20 cellular contexts compared by ENCODE assay signal in genomic region chr6:3512832-3513231, GRCh38. TPM values are rescaled to one million over a fixed set of nuclear protein-coding genes. Genes with fewer than 3 reads are reported as not detected.
DNase-seq lines count a peak whose midpoint lies in the region; ATAC-seq, FAIRE-seq and TF ChIP-seq lines count a peak whose summit lies in the region.
"Had no signal": no experiment of that assay in that cellular context is flagged by ENCODE, and none has a peak within 500 bp of the region (broad histone marks: within the 10 kb centered on the region; RNA-seq: fewer than 3 reads in every experiment).

No MANE protein-coding gene starts in this region.

- no peak for ATAC-seq in HG03045 (IDR thresholded peaks at IDR 0.05; ENCODE audit: unreplicated experiment)
- ATAC-seq: A549 had no signal

- H3K36me3 ChIP-seq in mammary epithelial cell (ENCODE audit: insufficient read depth, low read length) (no peaks in the 10 kb centered on the region), H1 (ENCODE audit: control insufficient read depth in 2 of 4, insufficient read depth in 4 of 4, low read length in 3 of 4) (no peaks in the 10 kb centered on the region), trophoblast cell (ENCODE audit: control insufficient read depth in 1 of 2, insufficient read depth in 2 of 2, low read length in 2 of 2) (no peaks in the 10 kb centered on the region)

- H3K79me1 ChIP-seq in H1 (ENCODE audit: low read depth, low read length) (no peaks in the 10 kb centered on the region), trophoblast cell (ENCODE audit: low read length) (peaks cover 16% of the 10 kb centered on the region)

- H2AK5ac ChIP-seq in H1 (ENCODE audit: low read depth, low read length) (no peak overlapping the region), trophoblast cell (ENCODE audit: low read length) (no peak overlapping the region)

- H2BK5ac ChIP-seq in H1 (ENCODE audit: low read depth, low read length) (no peak overlapping the region), trophoblast cell (ENCODE audit: low read depth, low read length, poor library complexity) (no peak overlapping the region)

- H2BK12ac ChIP-seq in H1 (ENCODE audit: low read depth, low read length) (no peak overlapping the region), trophoblast cell (ENCODE audit: low read length) (no peak overlapping the region)

- H3K27ac ChIP-seq in mammary epithelial cell (ENCODE audit: insufficient read depth, low read depth, low read length): no peak overlapping the region
- no peak overlapping the region for H3K27ac ChIP-seq in H1 (ENCODE audit: low read depth, low read length)
- H3K27ac ChIP-seq in trophoblast cell (ENCODE audit: low read depth, low read length): no peak overlapping the region
- H3K27ac ChIP-seq: A549 had no signal

- TF ChIP-seq POLR2A in H1 (IDR thresholded peaks at IDR 0.05; ENCODE audit: control extremely low read depth in 1 of 2, low read depth in 2 of 2, low read length in 2 of 2): no peak

- H4K91ac ChIP-seq in H1 (replicated peaks; ENCODE audit: insufficient read length, low read length) (no peak overlapping the region), trophoblast cell (ENCODE audit: low read depth, low read length) (peak overlapping the region; percentile 40)

- no peak overlapping the region for H4K5ac ChIP-seq in H1 (ENCODE audit: insufficient read length, low read depth, low read length)

- in situ Hi-C loops in T47D (cut with HindIII; ENCODE audit: low pct_unique_long_range_greater_than_20kb, low sequenced_read_pairs) (no loop called here), mammary epithelial cell (cut with MboI; ENCODE audit: low sequenced_read_pairs in 2 of 2) (no loop called here)

- H2BK20ac ChIP-seq in H1 (ENCODE audit: low read length): 0 out of 2 replicates have a peak overlapping the region, but pooled peaks have one; percentile 56

- dilution Hi-C loops in mammary epithelial cell (cut with HindIII; ENCODE audit: low sequenced_read_pairs): no loop called here

- no peak overlapping the region for H3K4me3 ChIP-seq in mammary epithelial cell (replicated peaks in 1 of 3; ENCODE audit: insufficient read depth in 1 of 3, low read depth in 2 of 3, low read length in 3 of 3)
- no peak overlapping the region for H3K4me3 ChIP-seq in H1 (ENCODE audit: extremely low read depth in 1 of 4, insufficient read depth in 2 of 4, low read depth in 3 of 4, low read length in 4 of 4)
- no peak overlapping the region for H3K4me3 ChIP-seq in trophoblast cell (ENCODE audit: low read depth, low read length)
- H3K4me3 ChIP-seq: A549 had no signal

- TF ChIP-seq RAD21 in H1 (IDR thresholded peaks at IDR 0.05 in 1 of 2, conservative IDR thresholded peaks at IDR 0.05 in 1 of 2; ENCODE audit: low read depth in 2 of 2, low read length in 2 of 2): no peak

- H3K9ac ChIP-seq in mammary epithelial cell (ENCODE audit: insufficient read depth, low read length): no peak overlapping the region
- no peak overlapping the region for H3K9ac ChIP-seq in H1 (replicated peaks in 1 of 4; ENCODE audit: extremely low read depth in 1 of 4, low read depth in 3 of 4, low read length in 3 of 4)
- no peak overlapping the region for H3K9ac ChIP-seq in trophoblast cell (ENCODE audit: low read length)

- no peak for TF ChIP-seq EP300 in H1 (IDR thresholded peaks at IDR 0.05; ENCODE audit: borderline replicate concordance in 1 of 2, low read depth in 2 of 2, low read length in 2 of 2)

- H3K9me3 ChIP-seq in mammary epithelial cell (replicated peaks; ENCODE audit: insufficient read depth, low read length): no peaks in the 10 kb centered on the region
- H3K9me3 ChIP-seq in H1 (ENCODE audit: insufficient read depth in 2 of 2, low read depth in 1 of 2, low read length in 1 of 2): no peaks in the 10 kb centered on the region
- no peaks in the 10 kb centered on the region for H3K9me3 ChIP-seq in trophoblast cell (ENCODE audit: insufficient read depth, low read depth, low read length)
- H3K9me3 ChIP-seq: A549, Caco-2 had no signal

- BruUV-seq in mammary epithelial cell (replicated peaks; lab: Mats Ljungman, UMichigan): no TSS peak

- H4K20me1 ChIP-seq in mammary epithelial cell (ENCODE audit: insufficient read depth, low read length): no peaks in the 10 kb centered on the region
- H4K20me1 ChIP-seq in H1 (replicated peaks in 1 of 2; ENCODE audit: control insufficient read depth in 1 of 2, insufficient read depth in 2 of 2, low read length in 2 of 2): no peaks in the 10 kb centered on the region

- WGBS in mammary epithelial cell (ENCODE audit: low coverage, missing lambda C conversion rate): 72% methylated on average over 3 of the region's 5 CpGs
- 88% methylated on average over 5 of the region's 5 CpGs; no CpG with 5 or more reads in 1 of the 2 experiments for WGBS in H1 (ENCODE audit: extremely low coverage in 1 of 2, insufficient coverage in 1 of 2, insufficient read length in 1 of 2, insufficient replicate concordance in 2 of 2, low coverage in 1 of 2, low lambda C conversion rate in 2 of 2, missing lambda C conversion rate in 1 of 2), 2 experiments
- WGBS in trophoblast cell (ENCODE audit: extremely low coverage, insufficient coverage, insufficient read length): no CpG with 5 or more reads among the region's 5 CpGs

- CTCF ChIA-PET in mammary epithelial cell (lab: Charles Lee; ENCODE audit: low non-redundant PET): no interaction called here
- CTCF ChIA-PET in H1 (lab: Charles Lee; ENCODE audit: partially characterized antibody): interaction anchor here (1.2 to 2.8 kb wide), 3 partner anchors 19 to 220 kb away, joined by 3 to 6 read pairs (median 4); no protein-coding TSS in a partner anchor

- no peak overlapping the region for H4K12ac ChIP-seq in trophoblast cell (ENCODE audit: low read depth, low read length)

- H2AFZ ChIP-seq in mammary epithelial cell (ENCODE audit: low read depth, low read length) (no peak overlapping the region), H1 (ENCODE audit: low read length) (0 out of 2 replicates have a peak overlapping the region, but pooled peaks have one; percentile 22), trophoblast cell (ENCODE audit: insufficient read depth, low read length, poor library complexity) (no peak overlapping the region)

- no peak overlapping the region for H3K23ac ChIP-seq in H1 (ENCODE audit: insufficient read length)
- H3K23ac ChIP-seq in trophoblast cell (ENCODE audit: low read length): no peak overlapping the region

- 0 out of 2 replicates have a peak overlapping the region, but pooled peaks have one; percentile 65 for H2BK15ac ChIP-seq in H1 (ENCODE audit: low read length)

- H3K79me2 ChIP-seq in mammary epithelial cell (ENCODE audit: insufficient read depth, low read length) (no peaks in the 10 kb centered on the region), H1 (ENCODE audit: control insufficient read depth in 1 of 2, insufficient read depth in 2 of 2, low read length in 2 of 2) (no peaks in the 10 kb centered on the region), trophoblast cell (ENCODE audit: control insufficient read depth, insufficient read depth, low read length, poor library complexity) (no peaks in the 10 kb centered on the region)

- H4K8ac ChIP-seq in H1 (ENCODE audit: extremely low read depth, insufficient read depth, low read length) (no peak overlapping the region), trophoblast cell (ENCODE audit: low read depth, low read length) (no peak overlapping the region)

- H3K27me3 ChIP-seq in mammary epithelial cell (ENCODE audit: insufficient read depth, low read length): no peaks in the 10 kb centered on the region
- no peaks in the 10 kb centered on the region for H3K27me3 ChIP-seq in H1 (replicated peaks in 1 of 4; ENCODE audit: control insufficient read depth in 3 of 4, extremely low read depth in 1 of 4, insufficient read depth in 3 of 4, low read length in 3 of 4)
- H3K27me3 ChIP-seq in trophoblast cell (ENCODE audit: insufficient read depth, low read length): no peaks in the 10 kb centered on the region

- intact Hi-C loops in mammary epithelial cell (cut with micrococcal nuclease): no loop called here

- H3K4me1 ChIP-seq in mammary epithelial cell (ENCODE audit: insufficient read depth, low read length) (peaks cover 33% of the 10 kb centered on the region), H1 (replicated peaks in 1 of 4; ENCODE audit: control insufficient read depth in 3 of 4, insufficient read depth in 4 of 4, low read length in 3 of 4) (peaks cover 0 to 8% (median 6%) of the 10 kb centered on the region in 4 experiments; a peak in 4 of 7 replicates), trophoblast cell (ENCODE audit: control insufficient read depth in 1 of 2, insufficient read depth in 2 of 2, low read length in 2 of 2) (peaks cover 26 to 36% of the 10 kb centered on the region in 2 experiments)

- no peak overlapping the region for H2BK120ac ChIP-seq in H1 (replicated peaks; ENCODE audit: low read depth, low read length)
- H2BK120ac ChIP-seq in trophoblast cell (ENCODE audit: insufficient read depth, low read length, poor library complexity): peak overlapping the region; percentile 27

- no peak for TF ChIP-seq CTCF in mammary epithelial cell (conservative IDR thresholded peaks at IDR 0.05 in 1 of 2, IDR thresholded peaks at IDR 0.05 in 1 of 2; ENCODE audit: extremely low read depth in 1 of 2, insufficient read depth in 1 of 2, low read depth in 1 of 2, low read length in 2 of 2)
- TF ChIP-seq CTCF in H1 (IDR thresholded peaks at IDR 0.05; ENCODE audit: control extremely low read depth in 1 of 3, insufficient read depth in 1 of 3, low read depth in 1 of 3, low read length in 3 of 3): no peak

- H3K14ac ChIP-seq in H1 (ENCODE audit: insufficient read length): no peak overlapping the region
- peak overlapping the region; percentile 32 for H3K14ac ChIP-seq in trophoblast cell (ENCODE audit: low read length)

- peak; percentile 13 to 73 for DNase-seq in T47D (ENCODE audit: low read depth in 1 of 2, low spot score in 1 of 2)
- no peak for DNase-seq in mammary epithelial cell
- DNase-seq in H1 (ENCODE audit: low read depth in 1 of 2, low spot score in 2 of 2): no peak
- DNase-seq in trophoblast cell: peak; percentile 27 to 57
- DNase-seq in AML-193 (lab: John Stamatoyannopoulos, UW): no peak
- DNase-seq: 8988T; ACHN; C1 segment of cervical spinal cord; CD4-positive, alpha-beta memory T cell; DMS153; DND-41; GF-D8; GOT3; H7; HCEC 1CT had no signal

- POLR2A ChIA-PET in H1 (lab: Charles Lee; ENCODE audit: partially characterized antibody): no interaction called here

- H3K56ac ChIP-seq in H1 (replicated peaks; ENCODE audit: insufficient read length, low read depth, low read length): no peak overlapping the region

- no peak overlapping the region for H3K4ac ChIP-seq in H1 (replicated peaks; ENCODE audit: insufficient read length, low read depth, low read length)
- no peak overlapping the region for H3K4ac ChIP-seq in trophoblast cell (ENCODE audit: low read depth, low read length)

- peaks cover 2% of the 10 kb centered on the region; the same call in 1 of the 2 replicates for H3K23me2 ChIP-seq in H1 (ENCODE audit: low read depth, low read length)

- H3K4me2 ChIP-seq in mammary epithelial cell (ENCODE audit: insufficient read depth, low read depth, low read length) (no peak overlapping the region), H1 (ENCODE audit: insufficient read depth in 1 of 2, low read depth in 2 of 2, low read length in 2 of 2) (no peak overlapping the region), trophoblast cell (ENCODE audit: low read length) (no peak overlapping the region)
- H3K4me2 ChIP-seq: A549 had no signal

- no peak for FAIRE-seq in H1 (lab: Jason Lieb, UNC)
- FAIRE-seq: A549, GM12891, GM18507 had no signal

- H3K18ac ChIP-seq in H1 (ENCODE audit: extremely low read depth, low read length) (no peak overlapping the region), trophoblast cell (ENCODE audit: low read length) (no peak overlapping the region)

RNA-seq across cellular contexts. Expression of gene SLC22A23, which starts 56.0 kb away (rescaled TPM):
- 10 to 100 TPM; 34.0 to 49.3 TPM for total RNA-seq in mammary epithelial cell
- polyA plus RNA-seq in mammary epithelial cell (5.8 TPM), H1 (2011; rRNA removed) (9.9 and 15.8 TPM in 2 replicates)
- polyA minus RNA-seq in mammary epithelial cell: 39.2 TPM
- 37.1 and 38.4 TPM in 2 replicates for total RNA-seq in H1 (2021; fragmentation: NEBNext Ultra II Directional; extraction: Animal tissue kit (Norgen Biotek cat#: 25700))
- 10.2 TPM for polyA plus RNA-seq in H1 (2011; cell fraction: cytosol; rRNA removed)
- polyA plus RNA-seq in H1 (2011; cell fraction: nucleus; rRNA removed): 28.3 TPM
- polyA plus RNA-seq in H1 (2012, experiment 1 of 2): 15.4 to 22.2 TPM (median 19.8 TPM) in 4 replicates
- 11.3 TPM for polyA plus RNA-seq in H1 (2012, experiment 2 of 2)
- polyA plus RNA-seq in H1 (2013, experiment 1 of 2): 26.5 TPM
- 28.3 TPM for polyA plus RNA-seq in H1 (2013, experiment 2 of 2)
- 19.6 and 26.4 TPM in 2 replicates for polyA minus RNA-seq in H1 (2011; rRNA and poly(A)+ RNA removed)
- 18.3 TPM for polyA minus RNA-seq in H1 (2011; cell fraction: cytosol; rRNA and poly(A)+ RNA removed)
- 33.0 TPM for polyA minus RNA-seq in H1 (2011; cell fraction: nucleus; rRNA and poly(A)+ RNA removed)
- 29.8 and 31.6 TPM in 2 replicates for polyA plus RNA-seq in trophoblast cell (2013)

Comparison
In these comparisons a context has a peak if more than half of its experiments do, and no peak if none do; other contexts are left out.
1. DNase-seq: peak in T47D (2 of 2) and trophoblast cell (2 of 2); none in mammary epithelial cell (single experiment), H1 (0 of 2) and AML-193 (0 of 2).